8 cellular contexts compared by ENCODE assay signal in genomic region chr17:17682737-17683675, GRCh38. TPM values are rescaled to one million over a fixed set of nuclear protein-coding genes. Genes with fewer than 3 reads are reported as not detected.
DNase-seq lines count a peak whose midpoint lies in the region; ATAC-seq and TF ChIP-seq lines count a peak whose summit lies in the region.

No MANE protein-coding gene starts in this region.

- no peak for TF ChIP-seq CTCF in osteocyte (IDR thresholded peaks at IDR 0.05)

- intact Hi-C loops in head of caudate nucleus (cut with DNase I), result loop anchor here (5.0 to 10.0 kb wide), 3 partner anchors 39 to 174 kb away; no protein-coding TSS in a partner anchor

- H3K4me3 Mint-ChIP-seq in activated naive CD4-positive, alpha-beta T cell treated with anti-CD3 and anti-CD28 coated beads, Interleukin-2, amount 50 U/mL, for 24 hours, result peak overlapping the region; percentile 92
- H3K4me3 Mint-ChIP-seq in osteocyte (ENCODE audit: unreplicated experiment), result peak overlapping the region; percentile 81

- H3K4me1 Mint-ChIP-seq in activated naive CD4-positive, alpha-beta T cell treated with anti-CD3 and anti-CD28 coated beads, Interleukin-2, amount 50 U/mL, for 24 hours, result peaks cover 37% of the 10 kb centered on the region
- peaks cover 42% of the 10 kb centered on the region for H3K4me1 Mint-ChIP-seq in osteocyte (ENCODE audit: unreplicated experiment)

- H3K9me3 Mint-ChIP-seq in activated naive CD4-positive, alpha-beta T cell treated with anti-CD3 and anti-CD28 coated beads, Interleukin-2, amount 50 U/mL, for 24 hours, result no peaks in the 10 kb centered on the region
- no peaks in the 10 kb centered on the region for H3K9me3 Mint-ChIP-seq in osteocyte (ENCODE audit: unreplicated experiment)

- peak overlapping the region; percentile 86 for H3K4me3 ChIP-seq in urinary bladder (ENCODE audit: low read depth, low read length)

- ATAC-seq in HG03354 (IDR thresholded peaks at IDR 0.05; ENCODE audit: poor library complexity, severe bottlenecking, unreplicated experiment), result peak; percentile 38

- peak overlapping the region; percentile 95 for H3K27ac ChIP-seq in urinary bladder (ENCODE audit: low read depth)

- peak overlapping the region; percentile 70 for H3K27ac Mint-ChIP-seq in activated naive CD4-positive, alpha-beta T cell treated with anti-CD3 and anti-CD28 coated beads, Interleukin-2, amount 50 U/mL, for 24 hours
- peak overlapping the region; percentile 92 for H3K27ac Mint-ChIP-seq in osteocyte (ENCODE audit: unreplicated experiment)

- peak; percentile 48 for DNase-seq in NCI-H345 (lab: John Stamatoyannopoulos, UW)
- no peak for DNase-seq in NCI-H345 treated with DMSO at 0.1 percent for 48 hours (lab: John Stamatoyannopoulos, UW; ENCODE audit: unreplicated experiment)
- peak; percentile 80 for DNase-seq in SHP77 treated with DMSO at 0.1 percent for 48 hours (lab: John Stamatoyannopoulos, UW)
- peak in 41 of 42 donors; percentile 59 to 90 (median 80) for DNase-seq in head of caudate nucleus
- DNase-seq in osteocyte (ENCODE audit: extremely low spot score, unreplicated experiment), result no peak

- 1% methylated on average over 57 of the region's 57 CpGs for WGBS in urinary bladder

- no peaks in the 10 kb centered on the region for H3K36me3 Mint-ChIP-seq in activated naive CD4-positive, alpha-beta T cell treated with anti-CD3 and anti-CD28 coated beads, Interleukin-2, amount 50 U/mL, for 24 hours
- no peaks in the 10 kb centered on the region for H3K36me3 Mint-ChIP-seq in osteocyte (ENCODE audit: unreplicated experiment)

- no peaks in the 10 kb centered on the region for H3K36me3 ChIP-seq in urinary bladder (ENCODE audit: insufficient read depth)

- H3K27me3 Mint-ChIP-seq in activated naive CD4-positive, alpha-beta T cell treated with anti-CD3 and anti-CD28 coated beads, Interleukin-2, amount 50 U/mL, for 24 hours, result no peaks in the 10 kb centered on the region
- no peaks in the 10 kb centered on the region for H3K27me3 Mint-ChIP-seq in osteocyte (ENCODE audit: unreplicated experiment)

- H3K4me1 ChIP-seq in urinary bladder (ENCODE audit: insufficient read depth), result peaks cover 2% of the 10 kb centered on the region

RNA-seq across cellular contexts. Expression of gene RAI1, which starts 1.7 kb away (rescaled TPM):
- total RNA-seq in osteocyte, result 40.0 and 40.1 TPM in 2 replicates
- 17.5 TPM for total RNA-seq in urinary bladder
- 20.2 TPM for polyA plus RNA-seq in urinary bladder

Comparison
In these comparisons a context has a peak if more than half of its experiments do, and no peak if none do; other contexts are left out.
1. DNase-seq: peak in NCI-H345 (single experiment), SHP77 treated with DMSO at 0.1 percent for 48 hours (single experiment) and head of caudate nucleus (41 of 42); none in NCI-H345 treated with DMSO at 0.1 percent for 48 hours (single experiment) and osteocyte (single experiment).